15 cellular contexts compared by ENCODE assay signal in the genomic region with DNA sequence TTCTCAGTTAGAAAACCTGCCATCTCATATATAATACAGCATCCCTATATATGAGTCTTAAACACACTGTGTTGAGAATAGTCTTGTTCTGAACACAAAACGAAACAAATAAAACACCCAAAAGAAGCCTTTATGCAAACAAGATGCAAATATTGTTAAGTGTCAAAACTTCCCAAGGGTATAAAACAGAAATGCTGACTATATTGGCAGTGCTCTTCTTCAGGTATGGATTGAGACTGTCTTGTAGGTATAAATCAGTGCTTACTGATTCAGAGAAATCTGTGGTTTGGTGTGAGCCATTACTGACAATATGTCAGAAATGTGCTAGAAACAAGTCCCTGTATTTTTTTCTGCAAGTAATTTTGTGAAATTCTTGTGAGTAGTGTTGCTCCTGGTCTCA.
"Had no signal": no experiment of that assay in that cellular context is flagged by ENCODE, and none has a peak within 500 bp of the region (broad histone marks: within the 10 kb centered on the region; RNA-seq: fewer than 3 reads in every experiment).

No MANE protein-coding gene starts in this region.

- H3K27ac Mint-ChIP-seq: activated CD4-positive, alpha-beta T cell treated with anti-CD3 and anti-CD28 coated beads, Interleukin-2, amount 10 ng/mL, durations not matched to agents 7 days and 5 days; naive thymus-derived CD4-positive, alpha-beta T cell; stimulated activated naive CD8-positive, alpha-beta T cell treated with anti-CD3 and anti-CD28 coated beads, Interleukin-15, amount 100 ng/mL, for 72 hours had no signal

- H3K36me3 ChIP-seq: brain microvascular endothelial cell, esophagus squamous epithelium, left ventricle myocardium inferior, upper lobe of right lung had no signal

- DNase-seq: activated CD4-positive, alpha-beta T cell treated with anti-CD3 and anti-CD28 coated beads, Interleukin-2, amount 10 ng/mL, durations not matched to agents 7 days and 5 days; activated naive CD4-positive, alpha-beta T cell treated with Interleukin-2 at 50 U/mL for 16 hours; activated T-cell treated with anti-CD3 and anti-CD28 coated beads for 4 hours; anterior cingulate cortex; brain microvascular endothelial cell; effector CD4-positive, alpha-beta T cell; esophagus squamous epithelium; left ventricle myocardium inferior; naive thymus-derived CD4-positive, alpha-beta T cell; stimulated activated CD4-positive, alpha-beta T cell treated with anti-CD3 and anti-CD28 coated beads, Interleukin-1b, Interleukin-23, amount 100 ng/mL, for 48 hours; stimulated activated naive CD8-positive, alpha-beta T cell treated with anti-CD3 and anti-CD28 coated beads, Interleukin-15, amount 100 ng/mL, for 72 hours; testis; upper lobe of right lung had no signal

- H3K9me3 ChIP-seq: esophagus squamous epithelium, left ventricle myocardium inferior, testis, upper lobe of right lung had no signal

- H3K27ac ChIP-seq: brain microvascular endothelial cell, coronary artery, esophagus squamous epithelium, left ventricle myocardium inferior, testis, upper lobe of right lung had no signal

- H3K27me3 Mint-ChIP-seq: activated CD4-positive, alpha-beta T cell treated with anti-CD3 and anti-CD28 coated beads, Interleukin-2, amount 10 ng/mL, durations not matched to agents 7 days and 5 days; central memory CD8-positive, alpha-beta T cell had no signal

- H3K27me3 ChIP-seq: brain microvascular endothelial cell, esophagus squamous epithelium, testis, upper lobe of right lung had no signal

- ATAC-seq: naive thymus-derived CD4-positive, alpha-beta T cell; stimulated activated naive CD8-positive, alpha-beta T cell treated with anti-CD3 and anti-CD28 coated beads, Interleukin-15, amount 100 ng/mL, for 72 hours; upper lobe of right lung had no signal

- H3K9me3 Mint-ChIP-seq: activated CD4-positive, alpha-beta T cell treated with anti-CD3 and anti-CD28 coated beads, Interleukin-2, amount 10 ng/mL, durations not matched to agents 7 days and 5 days had no signal

- H3K4me1 ChIP-seq: esophagus squamous epithelium, left ventricle myocardium inferior, testis, upper lobe of right lung had no signal

- H3K4me3 ChIP-seq: coronary artery, esophagus squamous epithelium, left ventricle myocardium inferior, testis, upper lobe of right lung had no signal

- H3K36me3 Mint-ChIP-seq: naive thymus-derived CD4-positive, alpha-beta T cell had no signal

- H3K4me1 Mint-ChIP-seq: activated CD4-positive, alpha-beta T cell treated with anti-CD3 and anti-CD28 coated beads, Interleukin-2, amount 10 ng/mL, durations not matched to agents 7 days and 5 days; central memory CD8-positive, alpha-beta T cell; naive thymus-derived CD4-positive, alpha-beta T cell; stimulated activated naive CD8-positive, alpha-beta T cell treated with anti-CD3 and anti-CD28 coated beads, Interleukin-15, amount 100 ng/mL, for 72 hours had no signal

- H3K4me3 Mint-ChIP-seq: activated CD4-positive, alpha-beta T cell treated with anti-CD3 and anti-CD28 coated beads, Interleukin-2, amount 10 ng/mL, durations not matched to agents 7 days and 5 days; central memory CD8-positive, alpha-beta T cell; naive thymus-derived CD4-positive, alpha-beta T cell; stimulated activated naive CD8-positive, alpha-beta T cell treated with anti-CD3 and anti-CD28 coated beads, Interleukin-15, amount 100 ng/mL, for 72 hours had no signal
